ENCODE assay signal across 8 cellular contexts in the genomic region with DNA sequence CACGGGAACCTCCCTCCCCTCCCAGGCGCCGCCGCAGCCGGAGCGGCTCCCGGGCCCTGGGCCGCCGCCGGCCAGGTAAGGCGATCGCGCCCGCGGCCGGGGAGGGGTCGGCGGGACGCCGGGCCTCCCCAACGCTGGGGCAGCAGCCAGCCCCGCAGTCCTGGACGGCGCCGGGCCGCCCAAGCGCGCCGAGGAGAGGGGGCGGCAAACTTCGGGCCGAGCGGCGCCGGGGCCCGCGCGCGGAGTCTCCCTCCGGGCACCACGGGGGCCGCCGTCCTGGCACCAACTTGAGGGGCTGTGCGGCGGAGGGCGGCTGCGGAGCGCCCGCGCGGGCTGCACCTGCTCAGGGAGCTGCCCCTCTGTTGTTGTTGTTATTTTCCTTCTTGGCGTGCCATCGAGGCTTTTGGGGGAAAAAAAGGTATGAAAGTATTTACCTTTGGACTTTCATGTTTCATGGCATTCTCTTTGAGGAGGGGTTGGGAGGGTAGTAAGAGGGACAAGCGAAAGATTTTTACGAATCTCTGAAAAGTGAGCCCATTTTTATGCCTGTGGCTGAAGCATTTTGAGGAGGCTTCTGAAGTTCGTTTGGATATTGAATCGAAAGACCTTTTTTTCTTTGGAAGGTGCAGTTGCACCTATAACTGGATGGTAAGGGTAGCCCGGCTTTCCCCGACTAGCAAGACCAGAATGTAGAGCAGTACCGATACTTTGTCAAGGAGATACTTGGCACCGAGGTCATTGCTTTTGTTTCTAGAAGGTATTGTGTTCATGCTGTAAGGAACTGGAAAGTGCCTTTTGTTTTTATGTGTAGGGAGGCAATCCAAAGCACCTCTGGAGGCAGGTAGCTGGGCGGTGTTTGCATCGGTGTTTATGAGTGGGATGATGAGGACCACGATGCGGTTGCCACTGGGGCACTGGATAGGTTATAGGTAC. TPM values are rescaled to one million over a fixed set of nuclear protein-coding genes. Genes with fewer than 3 reads are reported as not detected.
DNase-seq lines count a peak whose midpoint lies in the region; ATAC-seq, FAIRE-seq and TF ChIP-seq lines count a peak whose summit lies in the region.

A gene with protein sequence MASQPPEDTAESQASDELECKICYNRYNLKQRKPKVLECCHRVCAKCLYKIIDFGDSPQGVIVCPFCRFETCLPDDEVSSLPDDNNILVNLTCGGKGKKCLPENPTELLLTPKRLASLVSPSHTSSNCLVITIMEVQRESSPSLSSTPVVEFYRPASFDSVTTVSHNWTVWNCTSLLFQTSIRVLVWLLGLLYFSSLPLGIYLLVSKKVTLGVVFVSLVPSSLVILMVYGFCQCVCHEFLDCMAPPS (plus strand): TSS at position 4 of the 933 bp plus-strand sequence. CDS start 52,168 bp downstream, outside the sequence.

- no peaks in the 10 kb centered on the region for H3K27me3 ChIP-seq in A673 (replicated peaks; ENCODE audit: insufficient read depth, low read depth, low read length, poor library complexity)
- peaks cover 9 to 14% of the 10 kb centered on the region in 2 donors for H3K27me3 ChIP-seq in right lobe of liver
- H3K27me3 ChIP-seq in thoracic aorta (replicated peaks; ENCODE audit: insufficient read depth): peaks cover 7% of the 10 kb centered on the region

- intact Hi-C loops in A673 (cut with micrococcal nuclease; ENCODE audit: unreplicated experiment): no loop called here
- intact Hi-C loops in right lobe of liver (cut with DNase I): no loop called here

- TF ChIP-seq CTCF in A673 (conservative IDR thresholded peaks at IDR 0.05; ENCODE audit: low read depth, low read length) (no peak), right lobe of liver (IDR thresholded peaks at IDR 0.05) (no peak), thoracic aorta (IDR thresholded peaks at IDR 0.05) (no peak)

- H3K4me3 ChIP-seq in A673 (ENCODE audit: low read depth, low read length, poor library complexity, severe bottlenecking) (peak within 1 kb of the TSS; percentile 77), right lobe of liver (peak within 1 kb of the TSS in 1 of 3 donors; percentile 9), thoracic aorta (peak within 1 kb of the TSS; percentile 73)

- no TSS peak for BruUV-seq in A673 (replicated peaks; lab: Mats Ljungman, UMichigan)

- POLR2A ChIA-PET in A673 (lab: Charles Lee; ENCODE audit: low non-redundant PET): interaction anchor here (0.6 kb wide), 4 partner anchors 72 to 191 kb away, joined by 3 to 7 read pairs (median 4); no protein-coding TSS in a partner anchor

- peak in 3 of 4 donors; percentile 63 to 68 (median 68) for ATAC-seq in right lobe of liver
- no peak for ATAC-seq in thoracic aorta (ENCODE audit: insufficient number of reproducible peaks, low FRiP score, low read depth)
- no peak for ATAC-seq in GM21786 (IDR thresholded peaks at IDR 0.05; ENCODE audit: unreplicated experiment)
- ATAC-seq in HG03159 (IDR thresholded peaks at IDR 0.05; ENCODE audit: unreplicated experiment): no peak

- no peak for FAIRE-seq in GM12891 (lab: Jason Lieb, UNC)

- CTCF ChIA-PET in A673 (lab: Charles Lee): interaction anchor here (0.6 kb wide), 1 partner anchor 697 kb away, joined by 4 read pairs; no protein-coding TSS in a partner anchor

- H3K9me3 ChIP-seq in A673 (ENCODE audit: low read depth, low read length, poor library complexity, severe bottlenecking) (no peaks in the 10 kb centered on the region), right lobe of liver (no peaks in the 10 kb centered on the region), thoracic aorta (no peaks in the 10 kb centered on the region)

- H3K4me1 ChIP-seq in A673 (ENCODE audit: insufficient read depth, low read length, poor library complexity, severe bottlenecking): peaks cover 33% of the 10 kb centered on the region
- H3K4me1 ChIP-seq in right lobe of liver: peaks cover 0 to 5% (median 0%) of the 10 kb centered on the region in 4 donors
- H3K4me1 ChIP-seq in thoracic aorta (ENCODE audit: control insufficient read depth in 1 of 2, low read depth in 2 of 2): peaks cover 12 to 19% of the 10 kb centered on the region in 2 donors

- WGBS in right lobe of liver (ENCODE audit: insufficient coverage, low coverage, low lambda C conversion rate, missing lambda C conversion rate): 3% methylated on average over 24 of the region's 65 CpGs

- H3K27ac ChIP-seq in A673 (ENCODE audit: low read depth, low read length, poor library complexity, severe bottlenecking) (peak within 1 kb of the TSS; percentile 75), right lobe of liver (no peak within 1 kb of the TSS), thoracic aorta (no peak within 1 kb of the TSS)

- H3K36me3 ChIP-seq in A673 (ENCODE audit: insufficient read depth, low read length, poor library complexity, severe bottlenecking): no peaks in the 10 kb centered on the region
- H3K36me3 ChIP-seq in right lobe of liver: no peaks in the 10 kb centered on the region
- H3K36me3 ChIP-seq in thoracic aorta: no peaks in the 10 kb centered on the region

- TF ChIP-seq POLR2A in GM12891 (IDR thresholded peaks at IDR 0.05; ENCODE audit: low read depth, low read length) (no peak), right lobe of liver (IDR thresholded peaks at IDR 0.05) (no peak)

- DNase-seq in A673 (ENCODE audit: low spot score) (peak; percentile 34), GM12891 (ENCODE audit: insufficient read length, low spot score) (peak; percentile 70), RPMI8226 (peak; percentile 49), cerebellar cortex (ENCODE audit: low spot score) (peak; percentile 62), right lobe of liver (no peak), thoracic aorta (ENCODE audit: low spot score) (no peak)

TF ChIP-seq in GM12891, 5 proteins besides CTCF, POLR2A, EP300 and RAD21:
- TF ChIP-seq PAX5 (IDR thresholded peaks at IDR 0.05; ENCODE audit: insufficient read depth, low read length, severe bottlenecking): no peak
- no peak for TF ChIP-seq POLR2AphosphoS5 (IDR thresholded peaks at IDR 0.05; ENCODE audit: low read depth, low read length)
- TF ChIP-seq SPI1 (IDR thresholded peaks at IDR 0.05; ENCODE audit: low read depth, low read length): no peak
- TF ChIP-seq POU2F2 (IDR thresholded peaks at IDR 0.05; ENCODE audit: low read depth, low read length): no peak
- TF ChIP-seq TAF1 (IDR thresholded peaks at IDR 0.05; ENCODE audit: low read depth, low read length): no peak

RNA-seq across cellular contexts. Expression of the gene that starts here (rescaled TPM):
- total RNA-seq in A673 (2021): 20.7 and 20.8 TPM in 2 replicates
- not detected for polyA plus RNA-seq in GM12891 (2012; ENCODE audit: low read depth, missing spikeins)
- total RNA-seq in right lobe of liver: not detected
- not detected for total RNA-seq in thoracic aorta

Comparison
In these comparisons a context has a peak if more than half of its experiments do, and no peak if none do; other contexts are left out.
1. RNA of the gene that starts here (total RNA-seq): 20.7 to 20.8 TPM in A673; not detected in right lobe of liver and not detected in thoracic aorta; every median in the first group is over 10 times any median in the second.
2. Peak in ATAC-seq in right lobe of liver; RNA of the gene not detected or under 1 TPM.
3. DNase-seq: peak in A673 (single experiment), GM12891 (single experiment), RPMI8226 (single experiment) and cerebellar cortex (single experiment); none in right lobe of liver (0 of 3) and thoracic aorta (single experiment).